ENCODE assay signal across 1 cellular context in the genomic region with DNA sequence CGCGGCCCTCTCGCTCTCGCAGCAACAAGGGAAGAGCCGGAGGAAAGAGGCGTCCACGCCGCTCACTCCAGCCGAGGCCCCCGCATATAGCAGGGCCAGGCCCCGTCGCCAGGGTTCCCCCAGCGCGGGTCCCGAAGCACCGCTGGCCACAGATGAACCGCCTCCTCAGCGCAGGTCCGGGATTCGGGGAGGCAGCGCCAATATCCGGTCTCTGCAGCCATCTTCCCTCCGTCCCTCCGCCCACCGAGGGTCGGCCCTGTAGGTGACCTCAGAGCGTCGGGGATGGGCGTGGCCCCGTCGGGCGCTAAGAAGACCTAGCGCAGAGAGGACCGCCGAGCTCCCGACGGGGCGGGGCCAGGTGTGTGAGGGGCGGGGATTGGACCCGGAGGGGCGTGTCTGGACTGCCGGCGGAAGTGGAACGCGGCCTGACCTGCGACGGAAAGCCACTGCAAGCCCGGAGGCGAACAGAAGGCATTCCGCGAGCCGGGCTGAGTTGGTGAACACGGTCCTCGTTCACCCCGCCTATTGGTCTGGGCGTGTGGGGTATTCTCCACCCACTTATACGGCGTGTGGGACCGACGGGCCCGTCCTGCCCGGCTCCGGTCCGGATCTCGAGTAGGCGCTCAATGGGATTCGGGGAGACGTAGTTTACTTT.
A peak's percentile ranks its signal among the peaks of the same experiment; 100 is the strongest.
TF ChIP-seq lines count a peak whose summit lies in the region.

No MANE protein-coding gene starts in this region.

TF ChIP-seq in HepG2, 621 proteins besides CTCF, POLR2A, EP300 and RAD21 (continued from another document and continues in another):
- TF ChIP-seq SNAPC4 (CRISPR knock-in tag; IDR thresholded peaks at IDR 0.05) (no peak), HOXA5 (CRISPR knock-in tag; IDR thresholded peaks at IDR 0.05) (peak; percentile 12; the same call in 1 of the 2 replicates), ZNF577 (CRISPR knock-in tag; IDR thresholded peaks at IDR 0.05; ENCODE audit: borderline replicate concordance, low read depth) (no peak), GABPA (IDR thresholded peaks at IDR 0.05; ENCODE audit: low read depth, low read length) (peak; percentile 65), GABPA (CRISPR knock-in tag; IDR thresholded peaks at IDR 0.05; ENCODE audit: low read depth) (peak; percentile 89), RFX3 (CRISPR knock-in tag; IDR thresholded peaks at IDR 0.05) (no peak), CSRNP2 (CRISPR knock-in tag; conservative IDR thresholded peaks at IDR 0.05; ENCODE audit: low read depth) (no peak), ZSCAN9 (CRISPR knock-in tag; IDR thresholded peaks at IDR 0.05; ENCODE audit: borderline replicate concordance) (peak; percentile 74; the same call in 1 of the 2 replicates), ASH2L (IDR thresholded peaks at IDR 0.05; ENCODE audit: insufficient read length, low read depth, low read length) (peak; percentile 64), ZNF101 (CRISPR knock-in tag; IDR thresholded peaks at IDR 0.05; ENCODE audit: borderline replicate concordance, low read depth) (peak; percentile 88; the same call in 1 of the 2 replicates), ESRRA (CRISPR knock-in tag; IDR thresholded peaks at IDR 0.05; ENCODE audit: low read depth) (no peak), ZNF34 (CRISPR knock-in tag; IDR thresholded peaks at IDR 0.05; ENCODE audit: borderline replicate concordance) (no peak), ZNF574 (CRISPR knock-in tag; IDR thresholded peaks at IDR 0.05) (peak; percentile 79), NFKB2 (CRISPR knock-in tag; IDR thresholded peaks at IDR 0.05; ENCODE audit: borderline replicate concordance) (0 out of 2 replicates have a peak, but pooled peaks have one; percentile 65), KLF12 (CRISPR knock-in tag; IDR thresholded peaks at IDR 0.05; ENCODE audit: borderline replicate concordance) (peak; percentile 90; the same call in 1 of the 2 replicates), ZBTB39 (CRISPR knock-in tag; IDR thresholded peaks at IDR 0.05) (0 out of 2 replicates have a peak, but pooled peaks have one; percentile 38), TGIF2 (CRISPR knock-in tag; IDR thresholded peaks at IDR 0.05) (no peak), ZNF256 (CRISPR knock-in tag; conservative IDR thresholded peaks at IDR 0.05) (no peak), KMT2B (CRISPR knock-in tag; IDR thresholded peaks at IDR 0.05) (peak; percentile 56), ZSCAN30 (CRISPR knock-in tag; IDR thresholded peaks at IDR 0.05) (peak; percentile 58; the same call in 1 of the 2 replicates), ZNF124 (CRISPR knock-in tag; IDR thresholded peaks at IDR 0.05) (peak; percentile 79; the same call in 1 of the 2 replicates), ZNF781 (CRISPR knock-in tag; IDR thresholded peaks at IDR 0.05; ENCODE audit: borderline replicate concordance, not compliant biosample characterization) (peak; percentile 78), FOXA3 (CRISPR knock-in tag; IDR thresholded peaks at IDR 0.05) (peak; percentile 62), PAWR (CRISPR knock-in tag; IDR thresholded peaks at IDR 0.05; ENCODE audit: borderline replicate concordance) (no peak), CHCHD3 (CRISPR knock-in tag; IDR thresholded peaks at IDR 0.05) (no peak), ZBTB25 (CRISPR knock-in tag; IDR thresholded peaks at IDR 0.05) (peak; percentile 28; the same call in 1 of the 2 replicates), LCORL (IDR thresholded peaks at IDR 0.05) (no peak), LCORL (CRISPR knock-in tag; IDR thresholded peaks at IDR 0.05) (peak; percentile 63; the same call in 1 of the 2 replicates), MTA1 (CRISPR knock-in tag; IDR thresholded peaks at IDR 0.05; ENCODE audit: borderline replicate concordance) (peak; percentile 80; the same call in 1 of the 2 replicates), CENPX (CRISPR knock-in tag; IDR thresholded peaks at IDR 0.05) (no peak), MZF1 (CRISPR knock-in tag; IDR thresholded peaks at IDR 0.05; ENCODE audit: borderline replicate concordance) (no peak), MBD4 (IDR thresholded peaks at IDR 0.05; ENCODE audit: borderline replicate concordance, low read length) (no peak), GLMP (CRISPR knock-in tag; IDR thresholded peaks at IDR 0.05; ENCODE audit: borderline replicate concordance) (no peak), HNRNPLL (IDR thresholded peaks at IDR 0.05; ENCODE audit: low read depth, low read length, poor library complexity, severe bottlenecking) (peak; percentile 87), ATF6 (CRISPR knock-in tag; conservative IDR thresholded peaks at IDR 0.05) (no peak)
